ENCODE assay signal across 8 cellular contexts in the genomic region with DNA sequence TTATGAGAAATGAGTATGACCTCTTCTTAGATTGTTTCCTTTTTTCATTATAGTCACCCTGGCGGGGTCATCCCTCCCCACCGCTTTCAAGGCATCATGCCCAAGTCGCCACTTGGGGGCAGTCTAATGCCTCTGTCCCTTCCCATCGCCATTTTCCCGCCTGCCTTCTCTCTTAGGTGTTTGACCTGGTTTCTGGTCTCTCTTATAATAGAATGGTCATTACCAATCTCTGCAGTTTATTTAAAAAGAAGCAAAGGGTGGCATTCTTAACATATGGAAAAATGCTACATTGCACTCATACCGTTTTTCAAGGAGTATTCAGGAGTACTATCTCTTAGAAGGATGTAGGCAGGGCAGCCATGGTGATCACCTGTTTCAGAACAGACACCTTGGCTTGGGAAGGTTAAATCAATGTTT. TPM values are rescaled to one million over a fixed set of nuclear protein-coding genes. Genes with fewer than 3 reads are reported as not detected.
DNase-seq lines count a peak whose midpoint lies in the region; ATAC-seq lines count a peak whose summit lies in the region.

No MANE protein-coding gene starts in this region.

- ATAC-seq in HG02884 (IDR thresholded peaks at IDR 0.05; ENCODE audit: unreplicated experiment) (peak; percentile 54), left lobe of liver (peak; percentile 97), GM19452 (IDR thresholded peaks at IDR 0.05; ENCODE audit: unreplicated experiment) (no peak)

- DNase-seq in ELF-1 (ENCODE audit: low read depth, low spot score): peak; percentile 75
- DNase-seq in NCI-H345 (lab: John Stamatoyannopoulos, UW): peak; percentile 64
- peak; percentile 24 for DNase-seq in activated CD4-positive, CD25-positive, alpha-beta regulatory T cell treated with anti-CD3 and anti-CD28 coated beads, Interleukin-2, amount 50 U/mL, for 16 hours (ENCODE audit: low read depth, low spot score)
- DNase-seq in cerebellar cortex (ENCODE audit: low spot score): peak; percentile 59
- peak; percentile 58 for DNase-seq in left lobe of liver (ENCODE audit: low spot score)
- DNase-seq in stimulated activated CD4-positive, alpha-beta T cell treated with anti-CD3 and anti-CD28 coated beads, TNF-alpha, amount 100 ng/mL, for 4 hours (ENCODE audit: low read depth in 3 of 3): peak; percentile 24 to 33 (median 24)

RNA-seq across cellular contexts. Expression of gene OVAAL, which starts 25.2 kb away (rescaled TPM):
- total RNA-seq in left lobe of liver: not detected

RNA-seq across cellular contexts. Expression of gene ACBD6, which starts 31.2 kb away (rescaled TPM):
- 11.1 TPM for total RNA-seq in left lobe of liver

Comparison
In these comparisons a context has a peak if more than half of its experiments do, and no peak if none do; other contexts are left out.
1. DNase-seq: peak in every context shown above with its lines; median percentile 75 in ELF-1; 64 in NCI-H345; 59 in cerebellar cortex; 58 in left lobe of liver; 24 in activated CD4-positive, CD25-positive, alpha-beta regulatory T cell treated with anti-CD3 and anti-CD28 coated beads, Interleukin-2, amount 50 U/mL, for 16 hours; 24 in stimulated activated CD4-positive, alpha-beta T cell treated with anti-CD3 and anti-CD28 coated beads, TNF-alpha, amount 100 ng/mL, for 4 hours.